In genomic region chr9:86290341-86290740, GRCh38 we compare ENCODE assay signal across 5 cellular contexts. TPM values are rescaled to one million over a fixed set of nuclear protein-coding genes. Genes with fewer than 3 reads are reported as not detected.
"Had no signal": no experiment of that assay in that cellular context is flagged by ENCODE, and none has a peak within 500 bp of the region (broad histone marks: within the 10 kb centered on the region; RNA-seq: fewer than 3 reads in every experiment).

No MANE protein-coding gene starts in this region.

RNA-seq across cellular contexts. Expression of gene C9orf153, which starts 30.9 kb away (rescaled TPM):
- total RNA-seq: activated CD4-positive, alpha-beta memory T cell treated with anti-CD3 and anti-CD28 coated beads, Interleukin-2, amount 10 ng/mL, durations not matched to agents 7 days and 5 days; astrocyte; WTC11 had no signal
- polyA plus RNA-seq: aorta, cardiac muscle cell had no signal
